23 cellular contexts compared by ENCODE assay signal in genomic region chr3:31833391-31834165, GRCh38.
DNase-seq lines count a peak whose midpoint lies in the region; ATAC-seq and TF ChIP-seq lines count a peak whose summit lies in the region.
"Had no signal": no experiment of that assay in that cellular context is flagged by ENCODE, and none has a peak within 500 bp of the region (broad histone marks: within the 10 kb centered on the region; RNA-seq: fewer than 3 reads in every experiment).

No MANE protein-coding gene starts in this region.

- intact Hi-C loops in PC-3 (cut with micrococcal nuclease): no loop called here

- CTCF ChIA-PET in PC-3 (lab: Charles Lee): no interaction called here

- H4K20me1 ChIP-seq in neural cell (ENCODE audit: insufficient read depth): no peaks in the 10 kb centered on the region
- no peaks in the 10 kb centered on the region; the same call in 1 of the 2 replicates for H4K20me1 ChIP-seq in PC-3 (ENCODE audit: low read length)

- DNase-seq in AG09309 (ENCODE audit: low read depth) (peak; percentile 4), NCI-H69 (lab: John Stamatoyannopoulos, UW) (peak; percentile 2), fibroblast of the aortic adventitia (ENCODE audit: low read depth) (peak; percentile 30), COLO829 (ENCODE audit: low spot score) (no peak), PC-3 (no peak), AG08396 (ENCODE audit: low spot score) (no peak)
- DNase-seq: ACHN; CD8-positive, alpha-beta memory T cell; MM.1S; NCI-H1048; NCI-H1417 treated with DMSO at 0.1 percent for 48 hours; NCI-H187; NCI-H2107; NCI-H748 treated with DMSO at 0.1 percent for 48 hours; SIG-M5; SK-N-SH had no signal

- no peak for TF ChIP-seq RAD21 in neural cell (conservative IDR thresholded peaks at IDR 0.05)

- peak overlapping the region; percentile 38 for H3K9ac ChIP-seq in neural cell (ENCODE audit: low read length)
- no peak overlapping the region for H3K9ac ChIP-seq in PC-3 (ENCODE audit: low read length)
- H3K9ac ChIP-seq: SK-N-SH had no signal

- H3F3A ChIP-seq in neural cell (ENCODE audit: insufficient read depth, low read length, poor library complexity, severe bottlenecking) (no peaks in the 10 kb centered on the region), PC-3 (ENCODE audit: low read length, unreplicated experiment) (no peaks in the 10 kb centered on the region)

- H3K27me3 ChIP-seq in neural cell (ENCODE audit: insufficient read depth, low read depth, low read length) (no peaks in the 10 kb centered on the region), PC-3 (ENCODE audit: low read length) (no peaks in the 10 kb centered on the region)

- H3K36me3 ChIP-seq in neural cell (ENCODE audit: insufficient read depth, low read length): no peaks in the 10 kb centered on the region
- H3K36me3 ChIP-seq in PC-3 (ENCODE audit: low read depth, low read length): no peaks in the 10 kb centered on the region; the same call in 1 of the 2 replicates

- no peak for TF ChIP-seq CTCF in AG09309 (IDR thresholded peaks at IDR 0.05; ENCODE audit: control insufficient read depth, insufficient read depth, low read depth, low read length, missing control alignments)
- TF ChIP-seq CTCF in fibroblast of the aortic adventitia (IDR thresholded peaks at IDR 0.05; ENCODE audit: insufficient read depth, low read length): no peak
- no peak for TF ChIP-seq CTCF in neural cell (IDR thresholded peaks at IDR 0.05; ENCODE audit: poor library complexity, severe bottlenecking)
- TF ChIP-seq CTCF in PC-3 (conservative IDR thresholded peaks at IDR 0.05; ENCODE audit: low read depth, low read length): no peak

- H3K4me1 ChIP-seq in PC-3 (ENCODE audit: insufficient read depth, low read length): peaks cover 9% of the 10 kb centered on the region

- no peaks in the 10 kb centered on the region for H3K79me2 ChIP-seq in neural cell (replicated peaks; ENCODE audit: insufficient read depth, low read length)
- no peaks in the 10 kb centered on the region; the same call in 1 of the 2 replicates for H3K79me2 ChIP-seq in PC-3 (ENCODE audit: low read length)

- BruUV-seq in PC-3 (replicated peaks; lab: Mats Ljungman, UMichigan): no TSS peak

- peak overlapping the region; percentile 77 for H3K27ac ChIP-seq in neural cell (ENCODE audit: low read length)
- H3K27ac ChIP-seq in PC-3 (ENCODE audit: low read length): no peak overlapping the region
- H3K27ac ChIP-seq: 22Rv1, C4-2B had no signal

- no peak overlapping the region for H2AFZ ChIP-seq in neural cell (ENCODE audit: low read depth, low read length)
- H2AFZ ChIP-seq in PC-3 (ENCODE audit: low read length): no peak overlapping the region

- TF ChIP-seq EP300 in neural cell (conservative IDR thresholded peaks at IDR 0.05; ENCODE audit: poor library complexity, severe bottlenecking): peak; percentile 68

- H3K9me3 ChIP-seq in neural cell (ENCODE audit: low read length) (no peaks in the 10 kb centered on the region), PC-3 (ENCODE audit: low read length) (no peaks in the 10 kb centered on the region)
- H3K9me3 ChIP-seq: SK-N-SH had no signal

- H3K9me2 ChIP-seq in neural cell (ENCODE audit: insufficient read depth, low read length): no peaks in the 10 kb centered on the region
- no peaks in the 10 kb centered on the region for H3K9me2 ChIP-seq in PC-3 (replicated peaks; ENCODE audit: low read length)
- H3K9me2 ChIP-seq: SK-N-SH had no signal

- H3K4me3 ChIP-seq in AG09309 (ENCODE audit: control insufficient read depth, low read depth, low read length) (no peak overlapping the region), fibroblast of the aortic adventitia (ENCODE audit: low read depth, low read length) (no peak overlapping the region), neural cell (ENCODE audit: low read length) (peak overlapping the region; percentile 22), PC-3 (ENCODE audit: low read length) (no peak overlapping the region)
- H3K4me3 ChIP-seq: K562 had no signal

- ATAC-seq in PC-3 (no peak), HG03108 (IDR thresholded peaks at IDR 0.05; ENCODE audit: unreplicated experiment) (no peak)
- ATAC-seq: HCT116, K562, Panc1 had no signal

- POLR2A ChIA-PET in PC-3 (lab: Charles Lee; ENCODE audit: unreplicated experiment): no interaction called here

- H3K4me2 ChIP-seq in neural cell (ENCODE audit: low read length) (no peak overlapping the region), PC-3 (ENCODE audit: low read length) (no peak overlapping the region)
- H3K4me2 ChIP-seq: SK-N-SH had no signal

TF ChIP-seq in neural cell, 6 proteins besides CTCF, POLR2A, EP300 and RAD21:
- TF ChIP-seq MXI1 (conservative IDR thresholded peaks at IDR 0.05; ENCODE audit: poor library complexity, severe bottlenecking) (no peak), POLR2AphosphoS5 (IDR thresholded peaks at IDR 0.05) (peak; percentile 21)
TF ChIP-seq in neural cell: peak in this region for 1.

Comparison
In these comparisons a context has a peak if more than half of its experiments do, and no peak if none do; other contexts are left out.
1. DNase-seq: peak in AG09309 (single experiment), NCI-H69 (single experiment) and fibroblast of the aortic adventitia (single experiment); none in COLO829 (single experiment), PC-3 (single experiment) and AG08396 (single experiment).